Comparison of ENCODE assay signal across 9 cellular contexts in the genomic region with DNA sequence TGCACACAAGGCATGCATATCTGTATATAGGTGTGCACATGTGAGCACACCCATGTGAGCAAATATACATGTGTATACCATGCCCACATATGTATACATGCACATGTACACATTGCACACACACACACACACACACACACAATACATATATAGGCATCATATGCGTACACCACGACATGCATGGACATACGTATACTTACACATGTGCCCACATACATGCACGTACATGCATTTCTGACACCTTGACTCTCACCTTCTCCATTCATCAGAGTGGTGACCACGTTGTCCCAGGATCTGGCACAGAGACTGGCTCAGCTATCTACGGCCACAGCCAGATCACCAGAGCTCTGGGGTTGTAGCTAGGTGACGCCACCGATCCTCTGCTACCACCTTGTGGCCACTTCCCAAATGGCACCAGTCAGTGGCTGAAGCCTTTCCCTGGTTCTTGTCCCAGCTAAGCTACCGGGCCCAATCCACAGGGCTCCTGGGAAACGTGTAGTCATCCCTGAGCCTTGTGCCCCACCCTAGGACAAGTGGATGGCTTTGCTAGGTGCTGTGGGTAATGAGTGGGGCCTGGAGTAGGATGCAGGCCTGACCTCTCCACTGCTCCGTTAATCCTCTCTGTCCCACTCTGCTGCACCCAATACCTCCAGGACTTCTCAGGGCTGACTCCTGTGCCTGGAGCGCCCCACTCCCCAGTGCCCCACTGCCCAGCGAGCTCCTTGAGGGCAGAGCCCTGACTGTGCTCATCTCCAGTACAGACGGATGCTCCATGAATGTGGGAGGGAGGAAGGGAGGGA.
A peak's percentile ranks its signal among the peaks of the same experiment; 100 is the strongest.
DNase-seq lines count a peak whose midpoint lies in the region; ATAC-seq and TF ChIP-seq lines count a peak whose summit lies in the region.
"Had no signal": no experiment of that assay in that cellular context is flagged by ENCODE, and none has a peak within 500 bp of the region (broad histone marks: within the 10 kb centered on the region; RNA-seq: fewer than 3 reads in every experiment).

No MANE protein-coding gene starts in this region.

- H3K36me3 Mint-ChIP-seq in Calu3 (ENCODE audit: insufficient read depth, unreplicated experiment): peaks cover 4% of the 10 kb centered on the region
- H3K36me3 Mint-ChIP-seq in nephron (ENCODE audit: low read depth): no peaks in the 10 kb centered on the region

- H3K4me3 Mint-ChIP-seq in Calu3 (ENCODE audit: low read depth, unreplicated experiment) (no peak overlapping the region), nephron (peak overlapping the region in 1 of 3 experiments; percentile 18)
- H3K4me3 Mint-ChIP-seq: dendritic cell treated with granulocyte-macrophage colony-stimulating factor and Interleukin-4, amounts not matched to agents 40 ng/mL and 50 ng/mL, for 4 days had no signal

- TF ChIP-seq CTCF in Calu3 (IDR thresholded peaks at IDR 0.05; ENCODE audit: unreplicated experiment) (peak; percentile 80), nephron (IDR thresholded peaks at IDR 0.05; ENCODE audit: unreplicated experiment in 3 of 3) (peak; percentile 93 to 97 (median 94))

- CTCF ChIA-PET in Calu3 (lab: Charles Lee): interaction anchor here (0.7 to 5.0 kb wide), 14 partner anchors 37 to 437 kb away, joined by 3 to 83 read pairs (median 4); partner anchors contain the start of genes C9orf43, CDC26, FKBP15 and POLE3

- DNase-seq in Calu3: peak; percentile 82
- peak; percentile 76 for DNase-seq in KG1 (lab: John Stamatoyannopoulos, UW)
- DNase-seq in OCI-M2 (lab: John Stamatoyannopoulos, UW; ENCODE audit: unreplicated experiment): peak; percentile 51
- DNase-seq in activated T-cell treated with anti-CD3 and anti-CD28 coated beads for 48 hours (ENCODE audit: low read depth): peak; percentile 73
- DNase-seq in fibroblast of gingiva (ENCODE audit: low read depth): peak; percentile 70
- DNase-seq in stimulated activated naive CD8-positive, alpha-beta T cell treated with anti-CD3 and anti-CD28 coated beads, Interleukin-15, Interleukin-2, amounts not matched to agents 100 U/mL and 50 U/mL, for 24 hours: peak; percentile 86

- H3K4me1 Mint-ChIP-seq in Calu3 (ENCODE audit: low read depth, unreplicated experiment): peaks cover 10% of the 10 kb centered on the region
- H3K4me1 Mint-ChIP-seq in nephron: peaks cover 39% of the 10 kb centered on the region

- H3K9me3 Mint-ChIP-seq in Calu3 (ENCODE audit: low read depth, unreplicated experiment) (no peaks in the 10 kb centered on the region), nephron (no peaks in the 10 kb centered on the region)
- H3K9me3 Mint-ChIP-seq: dendritic cell treated with granulocyte-macrophage colony-stimulating factor and Interleukin-4, amounts not matched to agents 40 ng/mL and 50 ng/mL, for 4 days had no signal

- BruUV-seq in Calu3 (replicated peaks; lab: Mats Ljungman, UMichigan): no TSS peak

- H3K27me3 Mint-ChIP-seq in Calu3 (ENCODE audit: unreplicated experiment) (peaks cover 35% of the 10 kb centered on the region), nephron (ENCODE audit: low read depth) (peaks cover 25% of the 10 kb centered on the region)

- ATAC-seq in GM21381 (IDR thresholded peaks at IDR 0.05; ENCODE audit: unreplicated experiment): peak; percentile 83
- ATAC-seq in stimulated activated naive CD8-positive, alpha-beta T cell treated with anti-CD3 and anti-CD28 coated beads, Interleukin-15, Interleukin-2, amounts not matched to agents 100 U/mL and 50 U/mL, for 24 hours: peak; percentile 87

- H3K27ac Mint-ChIP-seq in Calu3 (ENCODE audit: unreplicated experiment) (no peak overlapping the region), nephron (peak overlapping the region; percentile 16 to 79 (median 73))
- H3K27ac Mint-ChIP-seq: dendritic cell treated with granulocyte-macrophage colony-stimulating factor and Interleukin-4, amounts not matched to agents 40 ng/mL and 50 ng/mL, for 4 days had no signal

- intact Hi-C loops in Calu3 (cut with micrococcal nuclease; ENCODE audit: unreplicated experiment): loop anchor here (1.0 to 10.0 kb wide), 4 partner anchors 51 to 733 kb away; no protein-coding TSS in a partner anchor

Comparison
In these comparisons a context has a peak if more than half of its experiments do, and no peak if none do; other contexts are left out.
1. Peak in every context shown above with its lines: DNase-seq and ATAC-seq.